ENCODE assay signal across 8 cellular contexts in genomic region chr22:21641795-21642583, GRCh38. TPM values are rescaled to one million over a fixed set of nuclear protein-coding genes. Genes with fewer than 3 reads are reported as not detected.
DNase-seq lines count a peak whose midpoint lies in the region; ATAC-seq, FAIRE-seq and TF ChIP-seq lines count a peak whose summit lies in the region.

A gene with protein sequence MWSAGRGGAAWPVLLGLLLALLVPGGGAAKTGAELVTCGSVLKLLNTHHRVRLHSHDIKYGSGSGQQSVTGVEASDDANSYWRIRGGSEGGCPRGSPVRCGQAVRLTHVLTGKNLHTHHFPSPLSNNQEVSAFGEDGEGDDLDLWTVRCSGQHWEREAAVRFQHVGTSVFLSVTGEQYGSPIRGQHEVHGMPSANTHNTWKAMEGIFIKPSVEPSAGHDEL (plus strand): TSS chr22:21642302. CDS start chr22:21642337, 35 bp downstream.

- H3K4ac ChIP-seq in neuronal stem cell (ENCODE audit: low read length), result peak within 1 kb of the TSS; percentile 66

- WGBS in neuronal stem cell (ENCODE audit: extremely low coverage in 2 of 2, insufficient read length in 2 of 2, insufficient replicate concordance in 1 of 2), 2 donors, result no CpG with 5 or more reads among the region's 76 CpGs

- ATAC-seq in HG02571 (IDR thresholded peaks at IDR 0.05; ENCODE audit: unreplicated experiment), result peak; percentile 93

- H3K4me1 ChIP-seq in neuronal stem cell (ENCODE audit: control insufficient read depth in 2 of 2, insufficient read depth in 1 of 2, low read depth in 1 of 2, low read length in 2 of 2), result peaks cover 6 to 10% of the 10 kb centered on the region in 2 donors
- peaks cover 2 to 32% (median 22%) of the 10 kb centered on the region in 5 donors for H3K4me1 ChIP-seq in subcutaneous abdominal adipose tissue (ENCODE audit: control insufficient read depth in 5 of 5, insufficient read depth in 5 of 5, low read length in 5 of 5)

- H2BK15ac ChIP-seq in neuronal stem cell (ENCODE audit: low read length), result no peak within 1 kb of the TSS

- peak within 1 kb of the TSS; percentile 94 for H2AK5ac ChIP-seq in neuronal stem cell (ENCODE audit: low read depth, low read length)

- H3K36me3 ChIP-seq in GM06990 (ENCODE audit: control insufficient read depth, insufficient read depth, low read length) (peaks cover 16% of the 10 kb centered on the region), neuronal stem cell (replicated peaks in 1 of 2; ENCODE audit: control insufficient read depth in 2 of 2, insufficient read depth in 2 of 2, low read length in 2 of 2) (peaks cover 14 to 27% of the 10 kb centered on the region in 2 donors), subcutaneous abdominal adipose tissue (ENCODE audit: control insufficient read depth in 5 of 5, insufficient read depth in 5 of 5, low read length in 5 of 5) (peaks cover 0 to 6% (median 0%) of the 10 kb centered on the region in 5 donors)

- H3K27ac ChIP-seq in neuronal stem cell (replicated peaks; ENCODE audit: low read length), result peak within 1 kb of the TSS; percentile 36
- peak within 1 kb of the TSS; percentile 52 for H3K27ac ChIP-seq in subcutaneous abdominal adipose tissue (ENCODE audit: low read depth, low read length)

- H3K9me3 ChIP-seq in neuronal stem cell (replicated peaks in 1 of 2; ENCODE audit: control insufficient read depth in 2 of 2, insufficient read depth in 1 of 2, low read depth in 1 of 2, low read length in 2 of 2), result no peaks in the 10 kb centered on the region
- no peaks in the 10 kb centered on the region for H3K9me3 ChIP-seq in subcutaneous abdominal adipose tissue (ENCODE audit: control insufficient read depth in 5 of 5, low read length in 5 of 5)

- H3K4me3 ChIP-seq in GM06990 (replicated peaks; ENCODE audit: low read depth, low read length), result peak within 1 kb of the TSS; percentile 98
- H3K4me3 ChIP-seq in NB4 (ENCODE audit: low read depth, low read length), result peak within 1 kb of the TSS; percentile 76
- peak within 1 kb of the TSS; percentile 81 to 98 for H3K4me3 ChIP-seq in neuronal stem cell (ENCODE audit: low read length in 2 of 2)
- peak within 1 kb of the TSS; percentile 43 to 81 (median 74) for H3K4me3 ChIP-seq in subcutaneous abdominal adipose tissue (ENCODE audit: low read depth in 1 of 5, low read length in 5 of 5)

- TF ChIP-seq CTCF in GM06990 (IDR thresholded peaks at IDR 0.05; ENCODE audit: insufficient read depth, low read length, poor library complexity, severe bottlenecking), result no peak
- no peak for TF ChIP-seq CTCF in NB4 (IDR thresholded peaks at IDR 0.05; ENCODE audit: low read depth, low read length)

- H3K79me1 ChIP-seq in neuronal stem cell (ENCODE audit: low read depth, low read length), result peaks cover 9% of the 10 kb centered on the region

- H2BK120ac ChIP-seq in neuronal stem cell (ENCODE audit: low read depth, low read length), result peak within 1 kb of the TSS; percentile 81

- peak within 1 kb of the TSS; percentile 98 for H3K9ac ChIP-seq in neuronal stem cell (ENCODE audit: low read depth, low read length, poor library complexity)
- H3K9ac ChIP-seq in subcutaneous abdominal adipose tissue (ENCODE audit: low read length in 5 of 5), result peak within 1 kb of the TSS in 4 of 5 donors; percentile 46 to 83 (median 79)

- peak within 1 kb of the TSS; percentile 100 for H3K23ac ChIP-seq in neuronal stem cell (ENCODE audit: low read depth, low read length, poor library complexity)

- FAIRE-seq in frontal cortex (lab: Jason Lieb, UNC), result peak; percentile 86

- TF ChIP-seq POLR2A in NB4 (IDR thresholded peaks at IDR 0.05; ENCODE audit: extremely low read depth, insufficient read length), result no peak

- no peak within 1 kb of the TSS for H4K8ac ChIP-seq in neuronal stem cell (ENCODE audit: low read depth, low read length)

- H2BK12ac ChIP-seq in neuronal stem cell (ENCODE audit: low read length), result no peak within 1 kb of the TSS

- H3K27me3 ChIP-seq in GM06990 (replicated peaks; ENCODE audit: control insufficient read depth, insufficient read depth, low read length), result no peaks in the 10 kb centered on the region
- no peaks in the 10 kb centered on the region for H3K27me3 ChIP-seq in neuronal stem cell (ENCODE audit: control insufficient read depth in 3 of 3, insufficient read depth in 3 of 3, low read depth in 1 of 3, low read length in 3 of 3)
- no peaks in the 10 kb centered on the region for H3K27me3 ChIP-seq in subcutaneous abdominal adipose tissue (ENCODE audit: control insufficient read depth in 5 of 5, insufficient read depth in 4 of 5, low read length in 5 of 5)

- H3K4me2 ChIP-seq in neuronal stem cell (ENCODE audit: insufficient read depth, low read length, poor library complexity, severe bottlenecking), result peak within 1 kb of the TSS; percentile 100

- peak within 1 kb of the TSS; percentile 24 for H2BK5ac ChIP-seq in neuronal stem cell (ENCODE audit: low read length)

- H3K14ac ChIP-seq in neuronal stem cell (ENCODE audit: low read length), result peak within 1 kb of the TSS; percentile 56

- H4K91ac ChIP-seq in neuronal stem cell (ENCODE audit: low read depth, low read length, poor library complexity), result no peak within 1 kb of the TSS

- H3K18ac ChIP-seq in neuronal stem cell (ENCODE audit: low read length), result peak within 1 kb of the TSS; percentile 89

- H2AFZ ChIP-seq in neuronal stem cell (ENCODE audit: low read length), result peak within 1 kb of the TSS; percentile 93

- DNase-seq in GM06990 (ENCODE audit: extremely low read depth, insufficient read length) (peak; percentile 98), NB4 (ENCODE audit: low read depth) (peak; percentile 99), SK-N-DZ (ENCODE audit: low spot score) (peak; percentile 98), frontal cortex (ENCODE audit: low spot score in 2 of 2) (peak; percentile 99), neuronal stem cell (ENCODE audit: low spot score) (peak; percentile 97)
- peak; percentile 98 for DNase-seq in activated naive CD4-positive, alpha-beta T cell treated with Interleukin-2 at 50 U/mL for 16 hours

RNA-seq across cellular contexts. Expression of the gene that starts here (rescaled TPM):
- polyA plus RNA-seq in SK-N-DZ (2014; cell fraction: cytosol; rRNA removed), result 29.1 and 31.6 TPM in 2 replicates
- polyA plus RNA-seq in SK-N-DZ (2014; cell fraction: nucleus; rRNA removed), result 17.7 and 30.0 TPM in 2 replicates
- 2.9 TPM for total RNA-seq in frontal cortex
- polyA plus RNA-seq in neuronal stem cell (2013, experiment 1 of 2), result 9.6 TPM
- 9.4 TPM for polyA plus RNA-seq in neuronal stem cell (2013, experiment 2 of 2)

Comparison
In these comparisons a context has a peak if more than half of its experiments do, and no peak if none do; other contexts are left out.
1. Peak in every context shown above with its lines: DNase-seq, ATAC-seq, H3K4me3 ChIP-seq and H3K27ac ChIP-seq.